Comparison of ENCODE assay signal across 15 cellular contexts in genomic region chr1:172149377-172149776, GRCh38.
"Had no signal": no experiment of that assay in that cellular context is flagged by ENCODE, and none has a peak within 500 bp of the region (broad histone marks: within the 10 kb centered on the region; RNA-seq: fewer than 3 reads in every experiment).

No MANE protein-coding gene starts in this region.

- H3K36me3 ChIP-seq: adrenal gland, tibial nerve had no signal

- DNase-seq: activated naive CD4-positive, alpha-beta T cell treated with anti-CD3 and anti-CD28 coated beads for 36 hours; activated T-cell treated with anti-CD3 and anti-CD28 coated beads, Interleukin-2, amount 50 U/mL, for 1 hour; adrenal gland; central memory CD4-positive, alpha-beta T cell; cortex of kidney; effector CD4-positive, alpha-beta T cell; head of caudate nucleus; immature natural killer cell; midbrain; posterior cingulate gyrus; stimulated activated CD4-positive, alpha-beta T cell treated with anti-CD3 and anti-CD28 coated beads, Interleukin-15, amount 100 ng/mL, for 24 hours; stimulated activated CD4-positive, alpha-beta T cell treated with anti-CD3 and anti-CD28 coated beads, Interleukin-4, amount 100 ng/mL, for 1 hour; stimulated activated naive CD4-positive, alpha-beta T cell treated with Interleukin-2 at 50 U/mL for 16 hours; substantia nigra had no signal

- H3K27ac ChIP-seq: adrenal gland, tibial nerve had no signal

- H3K27me3 ChIP-seq: adrenal gland, tibial nerve had no signal

- H3K4me3 ChIP-seq: adrenal gland, tibial nerve had no signal

- H3K9me3 ChIP-seq: adrenal gland, tibial nerve had no signal
